In the genomic region with DNA sequence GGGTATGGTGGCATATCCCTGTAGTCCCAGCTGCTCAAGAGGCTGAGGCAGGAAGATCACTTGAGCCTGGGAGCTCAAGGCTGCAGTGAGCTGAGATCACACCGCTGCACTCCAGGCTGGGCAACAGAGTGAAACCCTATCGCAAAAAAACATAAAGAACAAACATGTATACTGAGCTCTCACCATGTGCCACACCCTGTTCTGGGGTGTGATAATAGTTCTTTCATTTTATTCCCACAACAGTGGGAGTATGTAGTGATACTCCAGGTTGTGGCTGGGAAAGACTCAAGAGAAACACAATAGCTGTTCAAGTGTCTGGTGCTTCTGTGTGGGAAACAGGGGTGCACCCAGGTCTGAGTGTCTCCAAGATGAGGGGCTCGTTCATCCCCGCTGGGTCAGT, we compare ENCODE assay signal across 19 cellular contexts.
A peak's percentile ranks its signal among the peaks of the same experiment; 100 is the strongest.
DNase-seq lines count a peak whose midpoint lies in the region; ATAC-seq lines count a peak whose summit lies in the region.
"Had no signal": no experiment of that assay in that cellular context is flagged by ENCODE, and none has a peak within 500 bp of the region (broad histone marks: within the 10 kb centered on the region; RNA-seq: fewer than 3 reads in every experiment).

No MANE protein-coding gene starts in this region.

- peaks cover 38% of the 10 kb centered on the region for H3K36me3 Mint-ChIP-seq in activated CD4-positive, alpha-beta T cell treated with anti-CD3 and anti-CD28 coated beads, Interleukin-2, amount 10 ng/mL, durations not matched to agents 7 days and 5 days (ENCODE audit: low read depth)
- H3K36me3 Mint-ChIP-seq in stimulated activated naive CD8-positive, alpha-beta T cell treated with anti-CD3 and anti-CD28 coated beads, Interleukin-15, Interleukin-2, amounts not matched to agents 100 ng/mL and 50 ng/mL, for 24 hours (ENCODE audit: low read depth), result peaks cover 30% of the 10 kb centered on the region
- H3K36me3 Mint-ChIP-seq in dendritic cell treated with granulocyte-macrophage colony-stimulating factor and Interleukin-4, amounts not matched to agents 40 ng/mL and 50 ng/mL, for 4 days (ENCODE audit: low read depth), result peaks cover 65% of the 10 kb centered on the region

- no peak overlapping the region for H3K4me3 Mint-ChIP-seq in activated CD4-positive, alpha-beta T cell treated with anti-CD3 and anti-CD28 coated beads, Interleukin-2, amount 10 ng/mL, durations not matched to agents 7 days and 5 days
- no peak overlapping the region for H3K4me3 Mint-ChIP-seq in stimulated activated naive CD8-positive, alpha-beta T cell treated with anti-CD3 and anti-CD28 coated beads, Interleukin-15, Interleukin-2, amounts not matched to agents 100 ng/mL and 50 ng/mL, for 24 hours
- H3K4me3 Mint-ChIP-seq in dendritic cell treated with granulocyte-macrophage colony-stimulating factor and Interleukin-4, amounts not matched to agents 40 ng/mL and 50 ng/mL, for 4 days, result no peak overlapping the region
- H3K4me3 Mint-ChIP-seq: CD8-positive, alpha-beta T cell had no signal

- H3K27me3 Mint-ChIP-seq in activated CD4-positive, alpha-beta T cell treated with anti-CD3 and anti-CD28 coated beads, Interleukin-2, amount 10 ng/mL, durations not matched to agents 7 days and 5 days, result no peaks in the 10 kb centered on the region
- no peaks in the 10 kb centered on the region for H3K27me3 Mint-ChIP-seq in stimulated activated naive CD8-positive, alpha-beta T cell treated with anti-CD3 and anti-CD28 coated beads, Interleukin-15, Interleukin-2, amounts not matched to agents 100 ng/mL and 50 ng/mL, for 24 hours
- H3K27me3 Mint-ChIP-seq in dendritic cell treated with granulocyte-macrophage colony-stimulating factor and Interleukin-4, amounts not matched to agents 40 ng/mL and 50 ng/mL, for 4 days, result no peaks in the 10 kb centered on the region

- peaks cover 58% of the 10 kb centered on the region for H3K4me1 Mint-ChIP-seq in activated CD4-positive, alpha-beta T cell treated with anti-CD3 and anti-CD28 coated beads, Interleukin-2, amount 10 ng/mL, durations not matched to agents 7 days and 5 days
- peaks cover 31% of the 10 kb centered on the region for H3K4me1 Mint-ChIP-seq in stimulated activated naive CD8-positive, alpha-beta T cell treated with anti-CD3 and anti-CD28 coated beads, Interleukin-15, Interleukin-2, amounts not matched to agents 100 ng/mL and 50 ng/mL, for 24 hours (ENCODE audit: low read depth)
- peaks cover 67% of the 10 kb centered on the region for H3K4me1 Mint-ChIP-seq in dendritic cell treated with granulocyte-macrophage colony-stimulating factor and Interleukin-4, amounts not matched to agents 40 ng/mL and 50 ng/mL, for 4 days (ENCODE audit: low read depth)

- H3K9me3 Mint-ChIP-seq in activated CD4-positive, alpha-beta T cell treated with anti-CD3 and anti-CD28 coated beads, Interleukin-2, amount 10 ng/mL, durations not matched to agents 7 days and 5 days, result peaks cover 7% of the 10 kb centered on the region
- no peaks in the 10 kb centered on the region for H3K9me3 Mint-ChIP-seq in stimulated activated naive CD8-positive, alpha-beta T cell treated with anti-CD3 and anti-CD28 coated beads, Interleukin-15, Interleukin-2, amounts not matched to agents 100 ng/mL and 50 ng/mL, for 24 hours
- no peaks in the 10 kb centered on the region for H3K9me3 Mint-ChIP-seq in dendritic cell treated with granulocyte-macrophage colony-stimulating factor and Interleukin-4, amounts not matched to agents 40 ng/mL and 50 ng/mL, for 4 days
- H3K9me3 Mint-ChIP-seq: CD8-positive, alpha-beta T cell had no signal

- intact Hi-C loops in dendritic cell treated with granulocyte-macrophage colony-stimulating factor and Interleukin-4, amounts not matched to agents 40 ng/mL and 50 ng/mL, for 4 days (cut with micrococcal nuclease), result no loop called here

- no peak for DNase-seq in activated CD4-positive, alpha-beta T cell treated with anti-CD3 and anti-CD28 coated beads, Interleukin-2, amount 10 ng/mL, durations not matched to agents 7 days and 5 days
- no peak for DNase-seq in activated CD4-positive, alpha-beta T cell treated with anti-CD3 and anti-CD28 coated beads for 4 hours
- DNase-seq in stimulated activated naive CD8-positive, alpha-beta T cell treated with anti-CD3 and anti-CD28 coated beads, Interleukin-15, Interleukin-2, amounts not matched to agents 100 U/mL and 50 U/mL, for 24 hours, result no peak
- DNase-seq: AML-193; C1 segment of cervical spinal cord; CD8-positive, alpha-beta T cell; DMS153; GOT3; HCEC 1CT; KG1; NCI-H1092 treated with DMSO at 0.1 percent for 48 hours; NCI-H1436 treated with DMSO at 0.1 percent for 48 hours; NCI-H1930; NCI-H226; NCI-H510A treated with DMSO at 0.1 percent for 48 hours had no signal

- CTCF ChIA-PET in activated CD4-positive, alpha-beta T cell treated with anti-CD3 and anti-CD28 coated beads, Interleukin-2, amount 10 ng/mL, durations not matched to agents 7 days and 5 days (lab: Charles Lee), result interaction anchor here (0.9 to 3.5 kb wide), 7 partner anchors 11 to 81 kb away, joined by 3 to 13 read pairs (median 4); no protein-coding TSS in a partner anchor

- POLR2A ChIA-PET in activated CD4-positive, alpha-beta T cell treated with anti-CD3 and anti-CD28 coated beads, Interleukin-2, amount 10 ng/mL, durations not matched to agents 7 days and 5 days (lab: Charles Lee), result no interaction called here

- H3K27ac Mint-ChIP-seq in activated CD4-positive, alpha-beta T cell treated with anti-CD3 and anti-CD28 coated beads, Interleukin-2, amount 10 ng/mL, durations not matched to agents 7 days and 5 days, result peak overlapping the region; percentile 25
- peak overlapping the region; percentile 26 for H3K27ac Mint-ChIP-seq in stimulated activated naive CD8-positive, alpha-beta T cell treated with anti-CD3 and anti-CD28 coated beads, Interleukin-15, Interleukin-2, amounts not matched to agents 100 ng/mL and 50 ng/mL, for 24 hours
- H3K27ac Mint-ChIP-seq in dendritic cell treated with granulocyte-macrophage colony-stimulating factor and Interleukin-4, amounts not matched to agents 40 ng/mL and 50 ng/mL, for 4 days, result peak overlapping the region; percentile 5
- H3K27ac Mint-ChIP-seq: CD8-positive, alpha-beta T cell had no signal

- no peak for ATAC-seq in stimulated activated naive CD8-positive, alpha-beta T cell treated with anti-CD3 and anti-CD28 coated beads, Interleukin-15, Interleukin-2, amounts not matched to agents 100 U/mL and 50 U/mL, for 24 hours
- ATAC-seq in GM18511 (IDR thresholded peaks at IDR 0.05; ENCODE audit: unreplicated experiment) (no peak), GM21423 (IDR thresholded peaks at IDR 0.05; ENCODE audit: unreplicated experiment) (no peak)
- ATAC-seq: CD8-positive, alpha-beta T cell had no signal
